In the genomic region with DNA sequence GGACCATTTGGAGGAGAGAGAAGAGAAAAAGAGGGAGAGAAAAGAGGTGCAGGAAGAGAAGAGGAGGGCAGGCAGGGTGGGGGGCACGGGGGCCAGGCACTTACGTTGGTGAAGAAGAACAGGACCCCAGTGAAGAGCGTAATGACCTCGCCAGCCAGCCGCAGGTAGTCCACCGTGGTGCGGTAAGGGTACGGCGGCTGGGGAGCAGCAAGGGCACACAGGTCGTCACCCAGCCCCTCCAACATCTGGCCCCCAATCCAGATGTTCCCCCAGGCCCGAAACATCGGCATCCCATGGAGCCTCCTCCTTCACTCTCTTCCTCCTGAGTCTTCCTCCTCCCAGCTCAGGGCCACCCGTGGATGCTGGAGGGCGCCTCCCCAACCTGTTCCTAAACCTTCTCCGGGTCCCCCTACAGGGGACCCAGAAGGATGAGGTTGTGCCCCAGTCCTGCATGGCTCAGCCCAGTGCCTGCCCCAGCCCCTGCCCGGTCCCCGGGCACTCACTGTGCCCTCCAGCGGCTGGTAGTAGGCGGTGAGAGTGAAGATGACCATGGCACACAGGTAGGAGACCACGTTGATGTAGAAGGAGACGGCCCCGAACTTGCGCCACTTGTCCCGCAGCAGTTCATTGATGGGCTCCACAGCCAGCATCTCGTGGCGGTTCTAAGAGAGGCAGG, we compare ENCODE assay signal across 16 cellular contexts. TPM values are rescaled to one million over a fixed set of nuclear protein-coding genes. Genes with fewer than 3 reads are reported as not detected.
A peak's percentile ranks its signal among the peaks of the same experiment; 100 is the strongest.
DNase-seq lines count a peak whose midpoint lies in the region; ATAC-seq and TF ChIP-seq lines count a peak whose summit lies in the region.
"Had no signal": no experiment of that assay in that cellular context is flagged by ENCODE, and none has a peak within 500 bp of the region (broad histone marks: within the 10 kb centered on the region; RNA-seq: fewer than 3 reads in every experiment).

No MANE protein-coding gene starts in this region.

- H3K9ac ChIP-seq in GM23248, result no peak overlapping the region

- H3K4me3 Mint-ChIP-seq in endothelial cell (ENCODE audit: unreplicated experiment), result peak overlapping the region; percentile 60
- no peak overlapping the region for H3K4me3 Mint-ChIP-seq in stimulated activated effector memory CD8-positive, alpha-beta T cell treated with anti-CD3 and anti-CD28 coated beads, Interleukin-12 subunit alpha, Interleukin-12 subunit beta, amount 100 ng/mL, for 72 hours
- H3K4me3 Mint-ChIP-seq: CD4-positive, alpha-beta T cell had no signal

- H3K4me1 Mint-ChIP-seq in endothelial cell (ENCODE audit: unreplicated experiment), result no peaks in the 10 kb centered on the region
- H3K4me1 Mint-ChIP-seq in stimulated activated effector memory CD8-positive, alpha-beta T cell treated with anti-CD3 and anti-CD28 coated beads, Interleukin-12 subunit alpha, Interleukin-12 subunit beta, amount 100 ng/mL, for 72 hours, result no peaks in the 10 kb centered on the region

- H4K20me1 ChIP-seq in GM23248 (ENCODE audit: insufficient read depth), result no peaks in the 10 kb centered on the region

- H3K27me3 Mint-ChIP-seq in endothelial cell (ENCODE audit: unreplicated experiment), result peaks cover 2% of the 10 kb centered on the region

- TF ChIP-seq EP300 in esophagus muscularis mucosa (IDR thresholded peaks at IDR 0.05), result no peak

- ATAC-seq in RWPE2 (ENCODE audit: low read depth), result no peak
- ATAC-seq in stimulated activated effector memory CD8-positive, alpha-beta T cell treated with anti-CD3 and anti-CD28 coated beads, Interleukin-12 subunit alpha, Interleukin-12 subunit beta, amount 100 ng/mL, for 72 hours, result peak; percentile 25
- ATAC-seq: K562 had no signal

- DNase-seq in H7, result peak; percentile 63
- peak; percentile 39 for DNase-seq in RWPE2 (ENCODE audit: low spot score)
- DNase-seq in endothelial cell (ENCODE audit: low spot score), result no peak
- DNase-seq in stimulated activated effector memory CD8-positive, alpha-beta T cell treated with anti-CD3 and anti-CD28 coated beads, Interleukin-12 subunit alpha, Interleukin-12 subunit beta, amount 100 ng/mL, for 72 hours (ENCODE audit: low spot score in 2 of 2), result no peak
- no peak for DNase-seq in esophagus muscularis mucosa (ENCODE audit: extremely low spot score)
- no peak for DNase-seq in effector CD4-positive, alpha-beta T cell
- DNase-seq in GM23248, result no peak
- DNase-seq: AML-193; Caco-2; CD4-positive, alpha-beta T cell; DMS79; GDM1; HCEC 1CT; IMR-90 had no signal

- peaks cover 10% of the 10 kb centered on the region; the same call in 1 of the 2 replicates for H3F3A ChIP-seq in GM23248 (ENCODE audit: insufficient read depth)

- H3K27me3 ChIP-seq in H7 (ENCODE audit: control insufficient read depth, insufficient read depth, low read length) (no peaks in the 10 kb centered on the region), RWPE2 (ENCODE audit: insufficient read depth, poor library complexity, severe bottlenecking) (no peaks in the 10 kb centered on the region), esophagus muscularis mucosa (peaks cover 0 to 34% (median 0%) of the 10 kb centered on the region in 4 donors), GM23248 (replicated peaks; ENCODE audit: insufficient read depth) (no peaks in the 10 kb centered on the region)

- 88% methylated on average over 25 of the region's 26 CpGs for WGBS in esophagus muscularis mucosa
- WGBS in GM23248 (ENCODE audit: low coverage in 1 of 2, low lambda C conversion rate in 2 of 2, missing lambda C conversion rate in 2 of 2), 2 experiments, result 88 to 89% methylated on average over 17 to 25 of the region's 26 CpGs

- TF ChIP-seq POLR2A in esophagus muscularis mucosa (IDR thresholded peaks at IDR 0.05; ENCODE audit: low read depth), result no peak

- in situ Hi-C loops in GM23248 (cut with MboI), result no loop called here

- H3K79me2 ChIP-seq in GM23248 (ENCODE audit: insufficient read depth), result no peaks in the 10 kb centered on the region

- TF ChIP-seq CTCF in RWPE2 (IDR thresholded peaks at IDR 0.05; ENCODE audit: poor library complexity, severe bottlenecking) (no peak), endothelial cell (IDR thresholded peaks at IDR 0.05; ENCODE audit: unreplicated experiment) (no peak), esophagus muscularis mucosa (IDR thresholded peaks at IDR 0.05) (no peak)

- H3K36me3 ChIP-seq in H7 (replicated peaks; ENCODE audit: control insufficient read depth, insufficient read depth, low read length), result no peaks in the 10 kb centered on the region
- H3K36me3 ChIP-seq in RWPE2 (ENCODE audit: low read depth), result no peaks in the 10 kb centered on the region
- H3K36me3 ChIP-seq in esophagus muscularis mucosa, result no peaks in the 10 kb centered on the region
- no peaks in the 10 kb centered on the region for H3K36me3 ChIP-seq in GM23248 (ENCODE audit: low read depth)

- intact Hi-C loops in esophagus muscularis mucosa (cut with DNase I), result no loop called here

- H3K9me3 ChIP-seq in RWPE2 (ENCODE audit: severe bottlenecking) (no peaks in the 10 kb centered on the region), esophagus muscularis mucosa (no peaks in the 10 kb centered on the region), GM23248 (ENCODE audit: low read depth) (no peaks in the 10 kb centered on the region)
- H3K9me3 ChIP-seq: Caco-2 had no signal

- no peak overlapping the region for H3K27ac Mint-ChIP-seq in endothelial cell (ENCODE audit: unreplicated experiment)
- H3K27ac Mint-ChIP-seq in stimulated activated effector memory CD8-positive, alpha-beta T cell treated with anti-CD3 and anti-CD28 coated beads, Interleukin-12 subunit alpha, Interleukin-12 subunit beta, amount 100 ng/mL, for 72 hours, result no peak overlapping the region
- H3K27ac Mint-ChIP-seq: CD4-positive, alpha-beta T cell had no signal

- H3K4me1 ChIP-seq in RWPE2 (ENCODE audit: insufficient read depth, poor library complexity, severe bottlenecking) (peaks cover 4% of the 10 kb centered on the region), esophagus muscularis mucosa (no peaks in the 10 kb centered on the region), GM23248 (ENCODE audit: insufficient read depth) (peaks cover 5% of the 10 kb centered on the region; the same call in 1 of the 2 replicates)
- H3K4me1 ChIP-seq: Caco-2 had no signal

- no peak overlapping the region for H2AFZ ChIP-seq in GM23248

- H3K36me3 Mint-ChIP-seq in endothelial cell (ENCODE audit: low read depth, unreplicated experiment), result peaks cover 22% of the 10 kb centered on the region
- no peaks in the 10 kb centered on the region for H3K36me3 Mint-ChIP-seq in stimulated activated effector memory CD8-positive, alpha-beta T cell treated with anti-CD3 and anti-CD28 coated beads, Interleukin-12 subunit alpha, Interleukin-12 subunit beta, amount 100 ng/mL, for 72 hours

- H3K27ac ChIP-seq in RWPE2 (ENCODE audit: poor library complexity, severe bottlenecking) (no peak overlapping the region), esophagus muscularis mucosa (replicated peaks in 1 of 4) (no peak overlapping the region), GM23248 (no peak overlapping the region)
- H3K27ac ChIP-seq: C4-2B had no signal

- H3K4me3 ChIP-seq in H7 (ENCODE audit: insufficient read depth, low read depth, low read length), result no peak overlapping the region
- H3K4me3 ChIP-seq in RWPE2 (ENCODE audit: severe bottlenecking), result no peak overlapping the region
- H3K4me3 ChIP-seq in esophagus muscularis mucosa, result no peak overlapping the region
- H3K4me3 ChIP-seq in GM23248, result no peak overlapping the region
- H3K4me3 ChIP-seq: K562 had no signal

- H3K9me2 ChIP-seq in GM23248 (ENCODE audit: insufficient read depth), result no peaks in the 10 kb centered on the region

- H3K4me2 ChIP-seq in GM23248 (ENCODE audit: unreplicated experiment), result no peak overlapping the region

- H3K9me3 Mint-ChIP-seq in endothelial cell (ENCODE audit: unreplicated experiment), result no peaks in the 10 kb centered on the region
- H3K9me3 Mint-ChIP-seq in stimulated activated effector memory CD8-positive, alpha-beta T cell treated with anti-CD3 and anti-CD28 coated beads, Interleukin-12 subunit alpha, Interleukin-12 subunit beta, amount 100 ng/mL, for 72 hours, result no peaks in the 10 kb centered on the region
- H3K9me3 Mint-ChIP-seq: CD4-positive, alpha-beta T cell had no signal

RNA-seq across cellular contexts. Expression of gene TRPV4, which starts 39.2 kb away (rescaled TPM):
- total RNA-seq in H7 (2014; rRNA removed; shearing (Covaris generic)), result 1.6 and 4.0 TPM in 2 replicates
- 7.0 TPM for total RNA-seq in endothelial cell (ENCODE audit: unreplicated experiment)
- under 1 TPM; under 0.01 to 0.63 (median 0.35) TPM for total RNA-seq in esophagus muscularis mucosa
- total RNA-seq in GM23248 (2014; rRNA removed; shearing (Covaris generic)), result 0.65 and 1.6 TPM in 2 replicates
- polyA plus RNA-seq in GM23248 (2016; fragmentation: Nextera tagmentation; extraction: Ambion mirVana), result 2.6 and 2.9 TPM in 2 replicates
- total RNA-seq: Caco-2; CD4-positive, alpha-beta T cell; K562 had no signal

Comparison
In these comparisons a context has a peak if more than half of its experiments do, and no peak if none do; other contexts are left out.
1. DNase-seq: peak in H7 (single experiment) and RWPE2 (single experiment); none in endothelial cell (single experiment), stimulated activated effector memory CD8-positive, alpha-beta T cell treated with anti-CD3 and anti-CD28 coated beads, Interleukin-12 subunit alpha, Interleukin-12 subunit beta, amount 100 ng/mL, for 72 hours (0 of 2), esophagus muscularis mucosa (single experiment), effector CD4-positive, alpha-beta T cell (single experiment) and GM23248 (single experiment).